In the genomic region with DNA sequence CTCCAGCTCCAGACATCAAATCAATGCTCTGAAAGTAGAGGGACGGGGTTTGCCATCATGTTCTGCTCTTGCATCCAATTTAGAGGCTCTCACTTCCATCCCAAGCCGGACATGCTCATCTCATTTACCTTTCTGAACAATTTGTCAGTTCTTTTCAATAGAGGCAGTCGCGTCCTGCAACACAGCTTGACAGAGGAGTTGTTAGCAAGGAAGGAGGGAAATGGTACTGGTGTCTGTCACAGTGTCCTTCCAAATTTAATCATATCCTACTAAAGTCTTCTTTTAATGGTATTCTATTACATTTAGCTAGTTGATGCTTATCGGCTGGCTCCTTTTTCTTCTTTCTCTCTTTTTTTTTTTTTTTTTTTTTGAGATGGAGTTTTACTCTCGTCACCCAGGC, we compare ENCODE assay signal across 27 cellular contexts. TPM values are rescaled to one million over a fixed set of nuclear protein-coding genes. Genes with fewer than 3 reads are reported as not detected.
DNase-seq lines count a peak whose midpoint lies in the region; FAIRE-seq and TF ChIP-seq lines count a peak whose summit lies in the region.
"Had no signal": no experiment of that assay in that cellular context is flagged by ENCODE, and none has a peak within 500 bp of the region (broad histone marks: within the 10 kb centered on the region; RNA-seq: fewer than 3 reads in every experiment).

No MANE protein-coding gene starts in this region.

- no peak overlapping the region for H2BK12ac ChIP-seq in H1 (ENCODE audit: low read depth, low read length)

- no peak overlapping the region for H3K4me2 ChIP-seq in H1 (ENCODE audit: insufficient read depth in 1 of 2, low read depth in 2 of 2, low read length in 2 of 2)
- H3K4me2 ChIP-seq: A549 had no signal

- H3K23me2 ChIP-seq in H1 (ENCODE audit: low read depth, low read length) = no peaks in the 10 kb centered on the region; the same call in 1 of the 2 replicates

- peaks cover 35% of the 10 kb centered on the region for H3K4me1 Mint-ChIP-seq in activated CD4-positive, alpha-beta memory T cell treated with anti-CD3 and anti-CD28 coated beads, Interleukin-2, amount 10 ng/mL, durations not matched to agents 7 days and 5 days
- H3K4me1 Mint-ChIP-seq in activated CD4-positive, alpha-beta memory T cell treated with anti-CD3 and anti-CD28 coated beads for 36 hours (ENCODE audit: low read depth) = peaks cover 13% of the 10 kb centered on the region

- no peak overlapping the region for H3K4ac ChIP-seq in H1 (replicated peaks; ENCODE audit: insufficient read length, low read depth, low read length)

- intact Hi-C loops in activated CD4-positive, alpha-beta memory T cell treated with anti-CD3 and anti-CD28 coated beads for 36 hours (cut with micrococcal nuclease) = loop anchor here (2.0 to 5.0 kb wide), 2 partner anchors 119 to 135 kb away; partner anchors contain the start of gene IFT57
- intact Hi-C loops in adrenal gland (cut with DNase I) = no loop called here

- CTCF ChIA-PET in activated CD4-positive, alpha-beta memory T cell treated with anti-CD3 and anti-CD28 coated beads, Interleukin-2, amount 10 ng/mL, durations not matched to agents 7 days and 5 days (lab: Charles Lee) = interaction anchor here (1.0 to 1.5 kb wide), 2 partner anchors 136 to 414 kb away, joined by 3 to 4 read pairs; no protein-coding TSS in a partner anchor
- CTCF ChIA-PET in activated CD4-positive, alpha-beta memory T cell treated with anti-CD3 and anti-CD28 coated beads for 36 hours (lab: Charles Lee) = interaction anchor here (2.8 kb wide), 1 partner anchor 136 kb away, joined by 8 read pairs; no protein-coding TSS in a partner anchor
- CTCF ChIA-PET in H1 (lab: Charles Lee; ENCODE audit: partially characterized antibody) = interaction anchor here (0.6 to 0.8 kb wide), 2 partner anchors 188 to 434 kb away, joined by 3 read pairs; no protein-coding TSS in a partner anchor

- H3K4me1 ChIP-seq in H1 (replicated peaks in 1 of 4; ENCODE audit: control insufficient read depth in 3 of 4, insufficient read depth in 4 of 4, low read length in 3 of 4) (no peaks in the 10 kb centered on the region), adrenal gland (replicated peaks in 1 of 2) (no peaks in the 10 kb centered on the region)
- H3K4me1 ChIP-seq: A549, Caco-2 had no signal

- no peaks in the 10 kb centered on the region for H3K9me3 Mint-ChIP-seq in activated CD4-positive, alpha-beta memory T cell treated with anti-CD3 and anti-CD28 coated beads, Interleukin-2, amount 10 ng/mL, durations not matched to agents 7 days and 5 days
- H3K9me3 Mint-ChIP-seq in activated CD4-positive, alpha-beta memory T cell treated with anti-CD3 and anti-CD28 coated beads for 36 hours = no peaks in the 10 kb centered on the region
- H3K9me3 Mint-ChIP-seq: CD4-positive, alpha-beta T cell; CD8-positive, alpha-beta T cell had no signal

- TF ChIP-seq CTCF in H1 (IDR thresholded peaks at IDR 0.05; ENCODE audit: control extremely low read depth in 1 of 3, insufficient read depth in 1 of 3, low read depth in 1 of 3, low read length in 3 of 3) (no peak), adrenal gland (IDR thresholded peaks at IDR 0.05) (no peak)

- no peak overlapping the region for H3K14ac ChIP-seq in H1 (ENCODE audit: insufficient read length)

- H3K27me3 ChIP-seq in H1 (replicated peaks in 1 of 4; ENCODE audit: control insufficient read depth in 3 of 4, extremely low read depth in 1 of 4, insufficient read depth in 3 of 4, low read length in 3 of 4) (no peaks in the 10 kb centered on the region), adrenal gland (no peaks in the 10 kb centered on the region)
- H3K27me3 ChIP-seq: BLaER1 treated with 17β-estradiol and CSF1 and Interleukin-3, amounts not matched to agents 10 nM and 100 nM had no signal

- H3K79me2 ChIP-seq in H1 (ENCODE audit: control insufficient read depth in 1 of 2, insufficient read depth in 2 of 2, low read length in 2 of 2) = no peaks in the 10 kb centered on the region

- no peak overlapping the region for H3K56ac ChIP-seq in H1 (replicated peaks; ENCODE audit: insufficient read length, low read depth, low read length)

- H3K18ac ChIP-seq in H1 (ENCODE audit: extremely low read depth, low read length) = no peak overlapping the region

- no peak for TF ChIP-seq EP300 in H1 (IDR thresholded peaks at IDR 0.05; ENCODE audit: borderline replicate concordance in 1 of 2, low read depth in 2 of 2, low read length in 2 of 2)

- H2BK15ac ChIP-seq in H1 (ENCODE audit: low read length) = no peak overlapping the region

- no peaks in the 10 kb centered on the region for H3K27me3 Mint-ChIP-seq in activated CD4-positive, alpha-beta memory T cell treated with anti-CD3 and anti-CD28 coated beads, Interleukin-2, amount 10 ng/mL, durations not matched to agents 7 days and 5 days
- no peaks in the 10 kb centered on the region for H3K27me3 Mint-ChIP-seq in activated CD4-positive, alpha-beta memory T cell treated with anti-CD3 and anti-CD28 coated beads for 36 hours
- H3K27me3 Mint-ChIP-seq: B cell; CD4-positive, alpha-beta T cell had no signal

- no peak overlapping the region for H4K8ac ChIP-seq in H1 (ENCODE audit: extremely low read depth, insufficient read depth, low read length)

- H2AFZ ChIP-seq in H1 (ENCODE audit: low read length) = 0 out of 2 replicates have a peak overlapping the region, but pooled peaks have one; percentile 33

- H2BK120ac ChIP-seq in H1 (replicated peaks; ENCODE audit: low read depth, low read length) = no peak overlapping the region

- H4K20me1 ChIP-seq in H1 (replicated peaks in 1 of 2; ENCODE audit: control insufficient read depth in 1 of 2, insufficient read depth in 2 of 2, low read length in 2 of 2) = no peaks in the 10 kb centered on the region
- H4K20me1 ChIP-seq: BLaER1 treated with 17β-estradiol and CSF1 and Interleukin-3, amounts not matched to agents 10 nM and 100 nM had no signal

- no peak for FAIRE-seq in H1 (lab: Jason Lieb, UNC)
- FAIRE-seq: A549, GM12878, GM18507 had no signal

- no peak for DNase-seq in activated CD4-positive, alpha-beta memory T cell treated with anti-CD3 and anti-CD28 coated beads, Interleukin-2, amount 10 ng/mL, durations not matched to agents 7 days and 5 days
- no peak for DNase-seq in activated CD4-positive, alpha-beta memory T cell treated with anti-CD3 and anti-CD28 coated beads for 36 hours
- no peak for DNase-seq in H1 (ENCODE audit: low read depth in 1 of 2, low spot score in 2 of 2)
- no peak for DNase-seq in adrenal gland
- no peak for DNase-seq in activated effector memory CD4-positive, alpha-beta T cell treated with Interleukin-2 at 50 U/mL for 16 hours
- DNase-seq: AML-193; Caco-2; CD4-positive, alpha-beta T cell; CD8-positive, alpha-beta T cell; DMS 273 treated with DMSO at 0.1 percent for 48 hours; DMS153; DMS53; DMS79; DND-41; EL; GDM1 had no signal

- no peak overlapping the region for H3K23ac ChIP-seq in H1 (ENCODE audit: insufficient read length)

- no peak overlapping the region for H3K9ac ChIP-seq in H1 (replicated peaks in 1 of 4; ENCODE audit: extremely low read depth in 1 of 4, low read depth in 3 of 4, low read length in 3 of 4)
- H3K9ac ChIP-seq: BLaER1 treated with 17β-estradiol and CSF1 and Interleukin-3, amounts not matched to agents 10 nM and 100 nM had no signal

- TF ChIP-seq RAD21 in H1 (IDR thresholded peaks at IDR 0.05 in 1 of 2, conservative IDR thresholded peaks at IDR 0.05 in 1 of 2; ENCODE audit: low read depth in 2 of 2, low read length in 2 of 2) = no peak

- H3K27ac Mint-ChIP-seq in activated CD4-positive, alpha-beta memory T cell treated with anti-CD3 and anti-CD28 coated beads, Interleukin-2, amount 10 ng/mL, durations not matched to agents 7 days and 5 days = peak overlapping the region; percentile 28
- H3K27ac Mint-ChIP-seq in activated CD4-positive, alpha-beta memory T cell treated with anti-CD3 and anti-CD28 coated beads for 36 hours = no peak overlapping the region
- H3K27ac Mint-ChIP-seq: B cell; CD4-positive, alpha-beta T cell; CD8-positive, alpha-beta T cell had no signal

- H3K36me3 Mint-ChIP-seq in activated CD4-positive, alpha-beta memory T cell treated with anti-CD3 and anti-CD28 coated beads, Interleukin-2, amount 10 ng/mL, durations not matched to agents 7 days and 5 days (ENCODE audit: low read depth) = peaks cover 10% of the 10 kb centered on the region
- no peaks in the 10 kb centered on the region for H3K36me3 Mint-ChIP-seq in activated CD4-positive, alpha-beta memory T cell treated with anti-CD3 and anti-CD28 coated beads for 36 hours
- H3K36me3 Mint-ChIP-seq: CD8-positive, alpha-beta T cell had no signal

- H3K4me3 Mint-ChIP-seq in activated CD4-positive, alpha-beta memory T cell treated with anti-CD3 and anti-CD28 coated beads, Interleukin-2, amount 10 ng/mL, durations not matched to agents 7 days and 5 days = no peak overlapping the region
- no peak overlapping the region for H3K4me3 Mint-ChIP-seq in activated CD4-positive, alpha-beta memory T cell treated with anti-CD3 and anti-CD28 coated beads for 36 hours
- H3K4me3 Mint-ChIP-seq: B cell; CD4-positive, alpha-beta T cell; CD8-positive, alpha-beta T cell had no signal

- H4K5ac ChIP-seq in H1 (ENCODE audit: insufficient read length, low read depth, low read length) = no peak overlapping the region

- H3K9me3 ChIP-seq in H1 (ENCODE audit: insufficient read depth in 2 of 2, low read depth in 1 of 2, low read length in 1 of 2) (no peaks in the 10 kb centered on the region), adrenal gland (replicated peaks in 1 of 3) (no peaks in the 10 kb centered on the region)
- H3K9me3 ChIP-seq: A549; BLaER1 treated with 17β-estradiol and CSF1 and Interleukin-3, amounts not matched to agents 10 nM and 100 nM; Caco-2 had no signal

- H2BK20ac ChIP-seq in H1 (ENCODE audit: low read length) = no peak overlapping the region

- POLR2A ChIA-PET in activated CD4-positive, alpha-beta memory T cell treated with anti-CD3 and anti-CD28 coated beads, Interleukin-2, amount 10 ng/mL, durations not matched to agents 7 days and 5 days (lab: Charles Lee) = interaction anchor here (0.6 to 3.3 kb wide), 3 partner anchors 13 to 119 kb away, joined by 3 to 23 read pairs (median 4); partner anchors contain the start of gene IFT57
- POLR2A ChIA-PET in activated CD4-positive, alpha-beta memory T cell treated with anti-CD3 and anti-CD28 coated beads for 36 hours (lab: Charles Lee) = no interaction called here
- POLR2A ChIA-PET in H1 (lab: Charles Lee; ENCODE audit: partially characterized antibody) = no interaction called here

- H3K36me3 ChIP-seq in H1 (ENCODE audit: control insufficient read depth in 2 of 4, insufficient read depth in 4 of 4, low read length in 3 of 4) = no peaks in the 10 kb centered on the region
- no peaks in the 10 kb centered on the region for H3K36me3 ChIP-seq in adrenal gland (replicated peaks in 1 of 2)
- H3K36me3 ChIP-seq: BLaER1 treated with 17β-estradiol and CSF1 and Interleukin-3, amounts not matched to agents 10 nM and 100 nM had no signal

- no peak overlapping the region for H4K91ac ChIP-seq in H1 (replicated peaks; ENCODE audit: insufficient read length, low read length)

- H3K4me3 ChIP-seq in H1 (ENCODE audit: extremely low read depth in 1 of 4, insufficient read depth in 2 of 4, low read depth in 3 of 4, low read length in 4 of 4) (no peak overlapping the region), adrenal gland (no peak overlapping the region)
- H3K4me3 ChIP-seq: A549; BLaER1 treated with 17β-estradiol and CSF1 and Interleukin-3, amounts not matched to agents 10 nM and 100 nM; GM12878 had no signal

- 93% methylated on average over 5 of the region's 6 CpGs; no CpG with 5 or more reads in 1 of the 2 experiments for WGBS in H1 (ENCODE audit: extremely low coverage in 1 of 2, insufficient coverage in 1 of 2, insufficient read length in 1 of 2, insufficient replicate concordance in 2 of 2, low coverage in 1 of 2, low lambda C conversion rate in 2 of 2, missing lambda C conversion rate in 1 of 2), 2 experiments
- WGBS in adrenal gland, 4 donors = 73 to 88% (median 76%) methylated on average over 6 of the region's 6 CpGs

- H3K27ac ChIP-seq in H1 (ENCODE audit: low read depth, low read length) (no peak overlapping the region), adrenal gland (no peak overlapping the region)
- H3K27ac ChIP-seq: 22Rv1; A549; BLaER1 treated with 17β-estradiol and CSF1 and Interleukin-3, amounts not matched to agents 10 nM and 100 nM; C4-2B had no signal

- TF ChIP-seq POLR2A in H1 (IDR thresholded peaks at IDR 0.05; ENCODE audit: control extremely low read depth in 1 of 2, low read depth in 2 of 2, low read length in 2 of 2) = no peak
- TF ChIP-seq POLR2A in adrenal gland (IDR thresholded peaks at IDR 0.05) = no peak

- H3K79me1 ChIP-seq in H1 (ENCODE audit: low read depth, low read length) = no peaks in the 10 kb centered on the region

- no peak overlapping the region for H2AK5ac ChIP-seq in H1 (ENCODE audit: low read depth, low read length)

- no peak overlapping the region for H2BK5ac ChIP-seq in H1 (ENCODE audit: low read depth, low read length)

RNA-seq across cellular contexts. Expression of gene HHLA2, which starts 45.6 kb away (rescaled TPM):
- total RNA-seq in activated CD4-positive, alpha-beta memory T cell treated with anti-CD3 and anti-CD28 coated beads, Interleukin-2, amount 10 ng/mL, durations not matched to agents 7 days and 5 days = 10 to 100 TPM in 1 of 2 experiments, 1 to 10 TPM in 1; 9.5 to 11.6 TPM
- 1 to 10 TPM in 1 of 2 experiments, under 1 TPM in 1; 0.86 to 1.6 TPM for total RNA-seq in activated CD4-positive, alpha-beta memory T cell treated with anti-CD3 and anti-CD28 coated beads for 36 hours
- not detected in 2 replicates for total RNA-seq in H1 (2021; fragmentation: NEBNext Ultra II Directional; extraction: Animal tissue kit (Norgen Biotek cat#: 25700))
- not detected in 2 replicates for polyA plus RNA-seq in H1 (2011; rRNA removed)
- not detected for polyA plus RNA-seq in H1 (2011; cell fraction: cytosol; rRNA removed)
- not detected for polyA plus RNA-seq in H1 (2011; cell fraction: nucleus; rRNA removed)
- polyA plus RNA-seq in H1 (2012, experiment 1 of 2) = not detected in 4 replicates
- not detected for polyA plus RNA-seq in H1 (2012, experiment 2 of 2)
- not detected for polyA plus RNA-seq in H1 (2013, experiment 1 of 2)
- not detected for polyA plus RNA-seq in H1 (2013, experiment 2 of 2)
- not detected in 2 replicates for polyA minus RNA-seq in H1 (2011; rRNA and poly(A)+ RNA removed)
- not detected for polyA minus RNA-seq in H1 (2011; cell fraction: cytosol; rRNA and poly(A)+ RNA removed)
- not detected for polyA minus RNA-seq in H1 (2011; cell fraction: nucleus; rRNA and poly(A)+ RNA removed)
- total RNA-seq in adrenal gland = not detected
- polyA plus RNA-seq in adrenal gland = under 1 TPM in 1 of 3 donors, not detected in 2; 0.03 TPM
- total RNA-seq: A172, Daoy, G401 had no signal
- polyA plus RNA-seq: BJ had no signal
